ENCODE assay signal across 2 cellular contexts in genomic region chr2:189304360-189304759, GRCh38.
TF ChIP-seq lines count a peak whose summit lies in the region.

No MANE protein-coding gene starts in this region.

TF ChIP-seq in GM23338, 12 proteins besides CTCF, POLR2A, EP300 and RAD21:
- TF ChIP-seq ZNF462 (CRISPR knock-in tag; IDR thresholded peaks at IDR 0.05) (no peak), EZH2 (IDR thresholded peaks at IDR 0.05; ENCODE audit: low read depth, unreplicated experiment) (no peak), CREB1 (CRISPR knock-in tag; IDR thresholded peaks at IDR 0.05; ENCODE audit: low read depth) (no peak), ETS1 (IDR thresholded peaks at IDR 0.05) (no peak), EZH2phosphoT487 (IDR thresholded peaks at IDR 0.05; ENCODE audit: unreplicated experiment) (no peak), JUNB (IDR thresholded peaks at IDR 0.05; ENCODE audit: unreplicated experiment) (no peak), ZNF114 (CRISPR knock-in tag; IDR thresholded peaks at IDR 0.05) (no peak), REST (IDR thresholded peaks at IDR 0.05; ENCODE audit: unreplicated experiment) (no peak), ZNF331 (CRISPR knock-in tag; IDR thresholded peaks at IDR 0.05; ENCODE audit: low read depth) (no peak), POLR2AphosphoS5 (IDR thresholded peaks at IDR 0.05; ENCODE audit: low read depth) (no peak), STAT1 (IDR thresholded peaks at IDR 0.05; ENCODE audit: unreplicated experiment) (no peak), NANOG (IDR thresholded peaks at IDR 0.05; ENCODE audit: borderline replicate concordance) (no peak)

TF ChIP-seq in WTC11, 78 proteins besides CTCF, POLR2A, EP300 and RAD21 (continued from another document):
- TF ChIP-seq, protein P1, sequence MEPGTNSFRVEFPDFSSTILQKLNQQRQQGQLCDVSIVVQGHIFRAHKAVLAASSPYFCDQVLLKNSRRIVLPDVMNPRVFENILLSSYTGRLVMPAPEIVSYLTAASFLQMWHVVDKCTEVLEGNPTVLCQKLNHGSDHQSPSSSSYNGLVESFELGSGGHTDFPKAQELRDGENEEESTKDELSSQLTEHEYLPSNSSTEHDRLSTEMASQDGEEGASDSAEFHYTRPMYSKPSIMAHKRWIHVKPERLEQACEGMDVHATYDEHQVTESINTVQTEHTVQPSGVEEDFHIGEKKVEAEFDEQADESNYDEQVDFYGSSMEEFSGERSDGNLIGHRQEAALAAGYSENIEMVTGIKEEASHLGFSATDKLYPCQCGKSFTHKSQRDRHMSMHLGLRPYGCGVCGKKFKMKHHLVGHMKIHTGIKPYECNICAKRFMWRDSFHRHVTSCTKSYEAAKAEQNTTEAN (CRISPR knock-in tag; IDR thresholded peaks at IDR 0.05), result no peak
- TF ChIP-seq OVOL2 (CRISPR knock-in tag; IDR thresholded peaks at IDR 0.05; ENCODE audit: borderline replicate concordance) (no peak), ATF2 (CRISPR knock-in tag; IDR thresholded peaks at IDR 0.05; ENCODE audit: borderline replicate concordance, low read depth) (no peak), ELF4 (CRISPR knock-in tag; IDR thresholded peaks at IDR 0.05; ENCODE audit: low read depth) (no peak), ZNF232 (CRISPR knock-in tag; IDR thresholded peaks at IDR 0.05) (no peak), RORB (CRISPR knock-in tag; IDR thresholded peaks at IDR 0.05) (no peak), PREB (CRISPR knock-in tag; IDR thresholded peaks at IDR 0.05; ENCODE audit: borderline replicate concordance) (no peak)
- TF ChIP-seq, protein P2, sequence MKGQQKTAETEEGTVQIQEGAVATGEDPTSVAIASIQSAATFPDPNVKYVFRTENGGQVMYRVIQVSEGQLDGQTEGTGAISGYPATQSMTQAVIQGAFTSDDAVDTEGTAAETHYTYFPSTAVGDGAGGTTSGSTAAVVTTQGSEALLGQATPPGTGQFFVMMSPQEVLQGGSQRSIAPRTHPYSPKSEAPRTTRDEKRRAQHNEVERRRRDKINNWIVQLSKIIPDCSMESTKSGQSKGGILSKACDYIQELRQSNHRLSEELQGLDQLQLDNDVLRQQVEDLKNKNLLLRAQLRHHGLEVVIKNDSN (CRISPR knock-in tag; IDR thresholded peaks at IDR 0.05), result no peak
TF ChIP-seq in WTC11: peak in this region for 0.
